ENCODE assay signal across 1 cellular context in genomic region chr13:105412171-105412570, GRCh38.
TF ChIP-seq lines count a peak whose summit lies in the region.

No MANE protein-coding gene starts in this region.

TF ChIP-seq in GM23338, 12 proteins besides CTCF, POLR2A, EP300 and RAD21 (continued from another document):
- TF ChIP-seq ZNF462 (CRISPR knock-in tag; IDR thresholded peaks at IDR 0.05): no peak
- no peak for TF ChIP-seq ZNF331 (CRISPR knock-in tag; IDR thresholded peaks at IDR 0.05; ENCODE audit: low read depth)
- no peak for TF ChIP-seq ZNF114 (CRISPR knock-in tag; IDR thresholded peaks at IDR 0.05)
- no peak for TF ChIP-seq CREB1 (CRISPR knock-in tag; IDR thresholded peaks at IDR 0.05; ENCODE audit: low read depth)
